ENCODE assay signal across 30 cellular contexts in genomic region chr1:84492726-84493125, GRCh38. TPM values are rescaled to one million over a fixed set of nuclear protein-coding genes. Genes with fewer than 3 reads are reported as not detected.
DNase-seq lines count a peak whose midpoint lies in the region; ATAC-seq and TF ChIP-seq lines count a peak whose summit lies in the region.
"Had no signal": no experiment of that assay in that cellular context is flagged by ENCODE, and none has a peak within 500 bp of the region (broad histone marks: within the 10 kb centered on the region; RNA-seq: fewer than 3 reads in every experiment).

No MANE protein-coding gene starts in this region.

- WGBS in right cardiac atrium, result 60% methylated on average over 1 of the region's 1 CpG

- no peaks in the 10 kb centered on the region for H3K4me1 ChIP-seq in right cardiac atrium (ENCODE audit: control insufficient read depth, insufficient read depth, low read length)
- H3K4me1 ChIP-seq: BE2C, breast epithelium, psoas muscle, thyroid gland had no signal

- H3K27me3 ChIP-seq in right cardiac atrium (ENCODE audit: control insufficient read depth, insufficient read depth), result no peaks in the 10 kb centered on the region
- H3K27me3 ChIP-seq: BE2C, breast epithelium, stomach, thyroid gland had no signal

- DNase-seq in activated CD4-positive, alpha-beta T cell treated with anti-CD3 and anti-CD28 coated beads, Interleukin-2, amount 10 ng/mL, durations not matched to agents 24 days and 14 days, result peak; percentile 47
- DNase-seq in activated CD4-positive, alpha-beta T cell treated with anti-CD3 and anti-CD28 coated beads, Interleukin-2, amount 50 U/mL, for 48 hours, result no peak
- DNase-seq in astrocyte of the hippocampus (ENCODE audit: low read depth, low spot score) (peak; percentile 67), right cardiac atrium (no peak), retinal pigment epithelial cell (ENCODE audit: low read depth) (peak; percentile 16), RKO (ENCODE audit: low spot score) (no peak), Kasumi-1 (lab: John Stamatoyannopoulos, UW) (no peak)
- no peak for DNase-seq in T-helper 2 cell treated with Interferon-gamma antibody and Interleukin-4, amounts not matched to agents 5 μg/mL and 100 μg/mL, for 36 hours (ENCODE audit: low spot score)
- DNase-seq: activated CD4-positive, alpha-beta T cell treated with anti-CD3 and anti-CD28 coated beads, Interleukin-2, amount 10 ng/mL, durations not matched to agents 7 days and 5 days; activated CD8-positive, alpha-beta memory T cell treated with anti-CD3 and anti-CD28 coated beads, Interleukin-2, amount 10 ng/mL, durations not matched to agents 7 days and 5 days; activated naive CD4-positive, alpha-beta T cell treated with anti-CD3 and anti-CD28 coated beads, Interleukin-2, amount 10 ng/mL, durations not matched to agents 7 days and 5 days; amniotic stem cell; BE2C; CD8-positive, alpha-beta memory T cell; cortex of kidney; DMS53; effector memory CD8-positive, alpha-beta T cell; H9; natural killer cell; NCI-H2029 treated with DMSO at 0.1 percent for 48 hours; occipital lobe; psoas muscle; small intestine; stimulated activated CD4-positive, alpha-beta T cell treated with anti-CD3 and anti-CD28 coated beads, Interleukin-1b, Interleukin-23, amount 100 ng/mL, for 48 hours; stimulated activated CD8-positive, alpha-beta memory T cell treated with anti-CD3 and anti-CD28 coated beads, Interleukin-4, amount 100 ng/mL, for 48 hours; stomach; thyroid gland had no signal

- H3K4me3 ChIP-seq in right cardiac atrium (ENCODE audit: low read length) (no peak overlapping the region), retinal pigment epithelial cell (ENCODE audit: low read length) (no peak overlapping the region)
- H3K4me3 ChIP-seq: breast epithelium, psoas muscle, SK-N-MC, stomach, thyroid gland had no signal

- H3K4me3 Mint-ChIP-seq in activated CD4-positive, alpha-beta T cell treated with anti-CD3 and anti-CD28 coated beads, Interleukin-2, amount 10 ng/mL, durations not matched to agents 24 days and 14 days, result no peak overlapping the region
- no peak overlapping the region for H3K4me3 Mint-ChIP-seq in T-helper 2 cell treated with Interferon-gamma antibody and Interleukin-4, amounts not matched to agents 5 μg/mL and 100 μg/mL, for 36 hours
- H3K4me3 Mint-ChIP-seq: activated CD4-positive, alpha-beta T cell treated with anti-CD3 and anti-CD28 coated beads, Interleukin-2, amount 10 ng/mL, durations not matched to agents 7 days and 5 days; activated CD8-positive, alpha-beta memory T cell treated with anti-CD3 and anti-CD28 coated beads, Interleukin-2, amount 10 ng/mL, durations not matched to agents 7 days and 5 days; activated naive CD4-positive, alpha-beta T cell treated with anti-CD3 and anti-CD28 coated beads, Interleukin-2, amount 10 ng/mL, durations not matched to agents 7 days and 5 days; CD8-positive, alpha-beta memory T cell; effector memory CD8-positive, alpha-beta T cell; H9; natural killer cell had no signal

- H3K9me3 ChIP-seq in right cardiac atrium (ENCODE audit: control insufficient read depth, low read length), result no peaks in the 10 kb centered on the region
- H3K9me3 ChIP-seq: BE2C, breast epithelium, psoas muscle, stomach, thyroid gland had no signal

- no peak overlapping the region for H3K27ac ChIP-seq in right cardiac atrium (ENCODE audit: low read length)
- H3K27ac ChIP-seq: breast epithelium, psoas muscle, RWPE1, SK-N-MC, stomach, thyroid gland had no signal

- H3K27me3 Mint-ChIP-seq in activated CD4-positive, alpha-beta T cell treated with anti-CD3 and anti-CD28 coated beads, Interleukin-2, amount 10 ng/mL, durations not matched to agents 24 days and 14 days, result no peaks in the 10 kb centered on the region
- no peaks in the 10 kb centered on the region for H3K27me3 Mint-ChIP-seq in T-helper 2 cell treated with Interferon-gamma antibody and Interleukin-4, amounts not matched to agents 5 μg/mL and 100 μg/mL, for 36 hours (ENCODE audit: low read depth)
- H3K27me3 Mint-ChIP-seq: activated CD4-positive, alpha-beta T cell treated with anti-CD3 and anti-CD28 coated beads, Interleukin-2, amount 10 ng/mL, durations not matched to agents 7 days and 5 days; activated CD8-positive, alpha-beta memory T cell treated with anti-CD3 and anti-CD28 coated beads, Interleukin-2, amount 10 ng/mL, durations not matched to agents 7 days and 5 days; activated naive CD4-positive, alpha-beta T cell treated with anti-CD3 and anti-CD28 coated beads, Interleukin-2, amount 10 ng/mL, durations not matched to agents 7 days and 5 days; CD8-positive, alpha-beta memory T cell; effector memory CD8-positive, alpha-beta T cell had no signal

- peaks cover 54% of the 10 kb centered on the region for H3K36me3 Mint-ChIP-seq in activated CD4-positive, alpha-beta T cell treated with anti-CD3 and anti-CD28 coated beads, Interleukin-2, amount 10 ng/mL, durations not matched to agents 24 days and 14 days (ENCODE audit: low read depth)
- H3K36me3 Mint-ChIP-seq in T-helper 2 cell treated with Interferon-gamma antibody and Interleukin-4, amounts not matched to agents 5 μg/mL and 100 μg/mL, for 36 hours (ENCODE audit: low read depth), result peaks cover 63% of the 10 kb centered on the region

- peaks cover 16% of the 10 kb centered on the region for H3K4me1 Mint-ChIP-seq in activated CD4-positive, alpha-beta T cell treated with anti-CD3 and anti-CD28 coated beads, Interleukin-2, amount 10 ng/mL, durations not matched to agents 24 days and 14 days
- H3K4me1 Mint-ChIP-seq in T-helper 2 cell treated with Interferon-gamma antibody and Interleukin-4, amounts not matched to agents 5 μg/mL and 100 μg/mL, for 36 hours (ENCODE audit: low read depth), result no peaks in the 10 kb centered on the region
- H3K4me1 Mint-ChIP-seq: H9 had no signal

- ATAC-seq in right cardiac atrium, result peak; percentile 40 to 48
- ATAC-seq: activated CD8-positive, alpha-beta memory T cell treated with anti-CD3 and anti-CD28 coated beads, Interleukin-2, amount 10 ng/mL, durations not matched to agents 7 days and 5 days; effector memory CD8-positive, alpha-beta T cell; natural killer cell; psoas muscle had no signal

- no peaks in the 10 kb centered on the region for H3K9me3 Mint-ChIP-seq in activated CD4-positive, alpha-beta T cell treated with anti-CD3 and anti-CD28 coated beads, Interleukin-2, amount 10 ng/mL, durations not matched to agents 24 days and 14 days
- H3K9me3 Mint-ChIP-seq in T-helper 2 cell treated with Interferon-gamma antibody and Interleukin-4, amounts not matched to agents 5 μg/mL and 100 μg/mL, for 36 hours, result no peaks in the 10 kb centered on the region
- H3K9me3 Mint-ChIP-seq: activated CD4-positive, alpha-beta T cell treated with anti-CD3 and anti-CD28 coated beads, Interleukin-2, amount 10 ng/mL, durations not matched to agents 7 days and 5 days; activated naive CD4-positive, alpha-beta T cell treated with anti-CD3 and anti-CD28 coated beads, Interleukin-2, amount 10 ng/mL, durations not matched to agents 7 days and 5 days; CD8-positive, alpha-beta memory T cell; effector memory CD8-positive, alpha-beta T cell; H9; natural killer cell had no signal

- intact Hi-C loops in activated CD4-positive, alpha-beta T cell treated with anti-CD3 and anti-CD28 coated beads, Interleukin-2, amount 10 ng/mL, durations not matched to agents 24 days and 14 days (cut with micrococcal nuclease), result no loop called here
- intact Hi-C loops in right cardiac atrium (cut with DNase I), result no loop called here

- H3K27ac Mint-ChIP-seq in activated CD4-positive, alpha-beta T cell treated with anti-CD3 and anti-CD28 coated beads, Interleukin-2, amount 10 ng/mL, durations not matched to agents 24 days and 14 days, result no peak overlapping the region
- H3K27ac Mint-ChIP-seq in T-helper 2 cell treated with Interferon-gamma antibody and Interleukin-4, amounts not matched to agents 5 μg/mL and 100 μg/mL, for 36 hours, result no peak overlapping the region
- H3K27ac Mint-ChIP-seq: activated CD4-positive, alpha-beta T cell treated with anti-CD3 and anti-CD28 coated beads, Interleukin-2, amount 10 ng/mL, durations not matched to agents 7 days and 5 days; activated CD8-positive, alpha-beta memory T cell treated with anti-CD3 and anti-CD28 coated beads, Interleukin-2, amount 10 ng/mL, durations not matched to agents 7 days and 5 days; activated naive CD4-positive, alpha-beta T cell treated with anti-CD3 and anti-CD28 coated beads, Interleukin-2, amount 10 ng/mL, durations not matched to agents 7 days and 5 days; H9 had no signal

- TF ChIP-seq CTCF in retinal pigment epithelial cell (conservative IDR thresholded peaks at IDR 0.05; ENCODE audit: low read depth, low read length), result no peak

RNA-seq across cellular contexts. Expression of gene SPATA1, which starts 13.5 kb away (rescaled TPM):
- 0.69 and 0.98 TPM in 2 replicates for total RNA-seq in activated CD4-positive, alpha-beta T cell treated with anti-CD3 and anti-CD28 coated beads, Interleukin-2, amount 10 ng/mL, durations not matched to agents 24 days and 14 days
- 1 to 10 TPM in 3 of 4 donors, under 1 TPM in 1; 0.69 to 2.5 (median 1.5) TPM for total RNA-seq in right cardiac atrium
- polyA plus RNA-seq in right cardiac atrium, result 0.57 TPM
- total RNA-seq: H9 had no signal
- polyA plus RNA-seq: CD8-positive, alpha-beta memory T cell had no signal

RNA-seq across cellular contexts. Expression of gene GNG5, which starts 13.7 kb away (rescaled TPM):
- total RNA-seq in activated CD4-positive, alpha-beta T cell treated with anti-CD3 and anti-CD28 coated beads, Interleukin-2, amount 10 ng/mL, durations not matched to agents 24 days and 14 days, result 115 and 122 TPM in 2 replicates
- total RNA-seq in right cardiac atrium, result 100 to 1,000 TPM; 149 to 162 (median 155) TPM
- polyA plus RNA-seq in right cardiac atrium, result 341 TPM

RNA-seq across cellular contexts. Expression of gene RPF1, which starts 13.7 kb away (rescaled TPM):
- total RNA-seq in activated CD4-positive, alpha-beta T cell treated with anti-CD3 and anti-CD28 coated beads, Interleukin-2, amount 10 ng/mL, durations not matched to agents 24 days and 14 days, result 63.3 and 64.4 TPM in 2 replicates
- 10 to 100 TPM; 30.0 to 34.9 (median 31.3) TPM for total RNA-seq in right cardiac atrium
- polyA plus RNA-seq in right cardiac atrium, result 37.3 TPM

Comparison
In these comparisons a context has a peak if more than half of its experiments do, and no peak if none do; other contexts are left out.
1. DNase-seq: peak in activated CD4-positive, alpha-beta T cell treated with anti-CD3 and anti-CD28 coated beads, Interleukin-2, amount 10 ng/mL, durations not matched to agents 24 days and 14 days (single experiment), astrocyte of the hippocampus (single experiment) and retinal pigment epithelial cell (single experiment); none in activated CD4-positive, alpha-beta T cell treated with anti-CD3 and anti-CD28 coated beads, Interleukin-2, amount 50 U/mL, for 48 hours (0 of 2), right cardiac atrium (0 of 3), T-helper 2 cell treated with Interferon-gamma antibody and Interleukin-4, amounts not matched to agents 5 μg/mL and 100 μg/mL, for 36 hours (single experiment), RKO (single experiment) and Kasumi-1 (0 of 2).